In genomic region chr3:195001961-195002861, GRCh38 we compare ENCODE assay signal across 9 cellular contexts.
A peak's percentile ranks its signal among the peaks of the same experiment; 100 is the strongest.
DNase-seq lines count a peak whose midpoint lies in the region; ATAC-seq, FAIRE-seq and TF ChIP-seq lines count a peak whose summit lies in the region.
"Had no signal": no experiment of that assay in that cellular context is flagged by ENCODE, and none has a peak within 500 bp of the region (broad histone marks: within the 10 kb centered on the region; RNA-seq: fewer than 3 reads in every experiment).

No MANE protein-coding gene starts in this region.

- TF ChIP-seq EP300 in K562 (IDR thresholded peaks at IDR 0.05; ENCODE audit: low read length) (no peak), transverse colon (IDR thresholded peaks at IDR 0.05; ENCODE audit: low read depth) (no peak)

- DNase-seq in GM10266 (ENCODE audit: extremely low spot score) = peak; percentile 80
- DNase-seq in HuH-7.5 (ENCODE audit: low spot score) = peak; percentile 72
- peak; percentile 87 for DNase-seq in NCI-H748 treated with DMSO at 0.1 percent for 48 hours (lab: John Stamatoyannopoulos, UW)
- peak; percentile 72 to 81 (median 76) for DNase-seq in K562 (ENCODE audit: extremely low read depth in 1 of 4, low spot score in 3 of 4)
- DNase-seq in kidney = peak; percentile 90
- DNase-seq in transverse colon = peak; percentile 78
- DNase-seq in amygdala (lab: John Stamatoyannopoulos, UW) = no peak

- TF ChIP-seq CTCF in 22Rv1 (IDR thresholded peaks at IDR 0.05) (peak; percentile 59), GM10266 (IDR thresholded peaks at IDR 0.05; ENCODE audit: control insufficient read depth, insufficient read depth, low read depth, missing control alignments) (peak; percentile 90), K562 (IDR thresholded peaks at IDR 0.05 in 2 of 3, conservative IDR thresholded peaks at IDR 0.05 in 1 of 3; ENCODE audit: insufficient read depth in 2 of 3, low read depth in 1 of 3, low read length in 3 of 3) (peak; percentile 76 to 81 (median 80)), kidney (IDR thresholded peaks at IDR 0.05; ENCODE audit: borderline replicate concordance, extremely low read depth, insufficient read depth) (peak; percentile 57), transverse colon (IDR thresholded peaks at IDR 0.05) (peak; percentile 37 to 66 (median 46))

- TF ChIP-seq POLR2A in K562 (conservative IDR thresholded peaks at IDR 0.05) (no peak), transverse colon (IDR thresholded peaks at IDR 0.05) (no peak)

- no peaks in the 10 kb centered on the region for H3K79me2 ChIP-seq in K562 (ENCODE audit: control insufficient read depth, insufficient read depth, low read length)

- POLR2A ChIA-PET in K562 (lab: Yijun Ruan, JAX) = interaction anchor here (0.7 to 1.2 kb wide), 3 partner anchors 13 to 257 kb away, joined by 3 to 4 read pairs (median 3); no protein-coding TSS in a partner anchor

- H3K9me3 ChIP-seq in K562 (replicated peaks; ENCODE audit: control insufficient read depth, insufficient read depth, low read depth, low read length) (no peaks in the 10 kb centered on the region), kidney (ENCODE audit: control insufficient read depth in 1 of 2, low read length in 2 of 2) (no peaks in the 10 kb centered on the region), transverse colon (no peaks in the 10 kb centered on the region)

- peak overlapping the region; percentile 10; the same call in 1 of the 2 replicates for H3K4me2 ChIP-seq in K562 (ENCODE audit: insufficient read depth, low read length)

- intact Hi-C loops in K562 (cut with micrococcal nuclease) = loop anchor here (1.0 kb wide), 1 partner anchor 103 kb away; no protein-coding TSS in a partner anchor
- intact Hi-C loops in kidney (cut with DNase I) = no loop called here
- intact Hi-C loops in transverse colon (cut with DNase I; ENCODE audit: low total_unique reads) = loop anchor here (10.0 kb wide), 1 partner anchor 263 kb away; no protein-coding TSS in a partner anchor

- H3K9me1 ChIP-seq in K562 (ENCODE audit: control insufficient read depth, insufficient read depth, low read length) = no peaks in the 10 kb centered on the region

- CTCF ChIA-PET in K562 (lab: Yijun Ruan, JAX; ENCODE audit: low intra/inter-chr PET ratio) = interaction anchor here (0.6 to 1.6 kb wide), 3 partner anchors 104 to 520 kb away, joined by 4 to 12 read pairs (median 4); no protein-coding TSS in a partner anchor

- no peaks in the 10 kb centered on the region for H4K20me1 ChIP-seq in K562 (replicated peaks; ENCODE audit: control insufficient read depth, insufficient read depth, low read length)

- peak; percentile 81 to 89 for TF ChIP-seq RAD21 in K562 (CRISPR knock-in tag; conservative IDR thresholded peaks at IDR 0.05 in 1 of 2, IDR thresholded peaks at IDR 0.05 in 1 of 2)

- H3K4me3 ChIP-seq in K562 (no peak overlapping the region), kidney (ENCODE audit: low read length in 2 of 2) (no peak overlapping the region), transverse colon (no peak overlapping the region)

- 7% methylated on average over 9 of the region's 9 CpGs for WGBS in K562 (ENCODE audit: insufficient coverage, low coverage, missing lambda C conversion rate)
- 49% methylated on average over 9 of the region's 9 CpGs; no CpG with 5 or more reads in 1 of the 2 donors for WGBS in transverse colon (ENCODE audit: low coverage in 1 of 2), 2 donors

- peaks cover 3 to 14% of the 10 kb centered on the region in 2 experiments; a peak in 4 of 5 replicates for H3K4me1 ChIP-seq in K562 (replicated peaks in 1 of 2; ENCODE audit: control insufficient read depth in 2 of 2, insufficient read depth in 2 of 2, low read length in 2 of 2)
- H3K4me1 ChIP-seq in kidney (ENCODE audit: control insufficient read depth in 1 of 2, insufficient read depth in 1 of 2, low read depth in 1 of 2, low read length in 2 of 2) = peaks cover 0 to 3% of the 10 kb centered on the region in 2 donors
- H3K4me1 ChIP-seq in transverse colon = peaks cover 0 to 4% (median 2%) of the 10 kb centered on the region in 4 donors

- H3K36me3 ChIP-seq in K562 (ENCODE audit: control insufficient read depth, insufficient read depth, low read length) (no peaks in the 10 kb centered on the region), kidney (ENCODE audit: control insufficient read depth in 1 of 2, insufficient read depth in 2 of 2, low read length in 2 of 2) (no peaks in the 10 kb centered on the region), transverse colon (no peaks in the 10 kb centered on the region)

- FAIRE-seq in K562 (lab: Jason Lieb, UNC) (peak; percentile 90), kidney (lab: Jason Lieb, UNC) (no peak)
- FAIRE-seq: colon had no signal

- H3K27ac ChIP-seq in 22Rv1 (no peak overlapping the region), K562 (ENCODE audit: extremely low read depth, low read depth, low read length) (no peak overlapping the region), kidney (ENCODE audit: low read depth in 2 of 2, low read length in 2 of 2) (no peak overlapping the region), transverse colon (no peak overlapping the region)

- in situ Hi-C loops in K562 (cut with MboI) = no loop called here
- in situ Hi-C loops in transverse colon (cut with MboI; ENCODE audit: low pct_ligation_motif_present in 1 of 4, low pct_unique_long_range_greater_than_20kb in 1 of 4, low sequenced_read_pairs in 3 of 4) = loop anchor here in 1 of 4 donors (25.0 kb wide), 1 partner anchor 235 kb away; no protein-coding TSS in a partner anchor

- ATAC-seq in K562 = peak; percentile 97

- H2AFZ ChIP-seq in K562 (ENCODE audit: low read depth, low read length) = no peak overlapping the region

- H3K9ac ChIP-seq in K562 (ENCODE audit: insufficient read depth in 1 of 2, low read depth in 2 of 2, low read length in 2 of 2) (no peak overlapping the region), kidney (ENCODE audit: low read length in 2 of 2) (no peak overlapping the region)

- H3K27me3 ChIP-seq in K562 (ENCODE audit: control insufficient read depth in 2 of 2, insufficient read depth in 2 of 2, low read length in 2 of 2) (peaks cover 23 to 62% of the 10 kb centered on the region in 2 experiments), transverse colon (peaks cover 7% of the 10 kb centered on the region)

- no TSS peak for BruUV-seq in K562 (replicated peaks; lab: Mats Ljungman, UMichigan)

TF ChIP-seq in K562, 482 proteins besides CTCF, POLR2A, EP300 and RAD21 (continues in another document):
- TF ChIP-seq TAF15 (IDR thresholded peaks at IDR 0.05; ENCODE audit: low read depth, low read length) (no peak), ZNF668 (CRISPR knock-in tag; IDR thresholded peaks at IDR 0.05) (no peak), ZNF449 (CRISPR knock-in tag; IDR thresholded peaks at IDR 0.05) (no peak), LCOR (CRISPR knock-in tag; IDR thresholded peaks at IDR 0.05) (no peak), STAT5B (CRISPR knock-in tag; IDR thresholded peaks at IDR 0.05) (no peak), ATF7 (IDR thresholded peaks at IDR 0.05) (0 out of 2 replicates have a peak, but pooled peaks have one; percentile 29), E2F4 (CRISPR knock-in tag; IDR thresholded peaks at IDR 0.05; ENCODE audit: low read depth) (no peak), CREM (IDR thresholded peaks at IDR 0.05; ENCODE audit: low read depth) (peak; percentile 52), L3MBTL2 (IDR thresholded peaks at IDR 0.05) (peak; percentile 31; the same call in 1 of the 2 replicates), FIP1L1 (IDR thresholded peaks at IDR 0.05; ENCODE audit: low read depth, low read length, poor library complexity, severe bottlenecking) (no peak), SMARCA4 (IDR thresholded peaks at IDR 0.05) (no peak), GTF2A2 (tag; IDR thresholded peaks at IDR 0.05) (no peak), NFYB (IDR thresholded peaks at IDR 0.05; ENCODE audit: extremely low read depth, insufficient read length) (no peak), DACH1 (IDR thresholded peaks at IDR 0.05; ENCODE audit: partially characterized antibody) (peak; percentile 92), KLF10 (CRISPR knock-in tag; IDR thresholded peaks at IDR 0.05) (no peak), ARHGAP35 (IDR thresholded peaks at IDR 0.05; ENCODE audit: partially characterized antibody) (no peak), CHD4 (IDR thresholded peaks at IDR 0.05; ENCODE audit: insufficient read depth, insufficient replicate concordance, low read depth, low read length, poor library complexity, severe bottlenecking) (no peak), CBX3 (IDR thresholded peaks at IDR 0.05; ENCODE audit: borderline replicate concordance in 1 of 2, low read length in 2 of 2) (peak in 1 of 2 experiments; percentile 56; a peak in 1 of 3 replicates), TEAD4 (IDR thresholded peaks at IDR 0.05; ENCODE audit: low read length) (peak; percentile 44), TEAD4 (CRISPR knock-in tag; IDR thresholded peaks at IDR 0.05; ENCODE audit: borderline replicate concordance) (no peak)

Comparison
In these comparisons a context has a peak if more than half of its experiments do, and no peak if none do; other contexts are left out.
1. DNase-seq: peak in GM10266 (single experiment), HuH-7.5 (single experiment), NCI-H748 treated with DMSO at 0.1 percent for 48 hours (single experiment), K562 (4 of 4), kidney (single experiment) and transverse colon (single experiment); none in amygdala (0 of 56).
2. Peak in every context shown above with its lines, with median percentiles within 50 percentile points of each other: CTCF ChIP-seq.